Comparison of ENCODE assay signal across 19 cellular contexts in genomic region chr6:167662104-167662880, GRCh38.
"Had no signal": no experiment of that assay in that cellular context is flagged by ENCODE, and none has a peak within 500 bp of the region (broad histone marks: within the 10 kb centered on the region; RNA-seq: fewer than 3 reads in every experiment).

No MANE protein-coding gene starts in this region.

- H3K27me3 Mint-ChIP-seq: dendritic cell treated with granulocyte-macrophage colony-stimulating factor and Interleukin-4, amounts not matched to agents 40 ng/mL and 50 ng/mL, for 4 days had no signal

- H3K9me3 Mint-ChIP-seq: dendritic cell treated with granulocyte-macrophage colony-stimulating factor and Interleukin-4, amounts not matched to agents 40 ng/mL and 50 ng/mL, for 4 days had no signal

- H3K9ac ChIP-seq: parathyroid adenoma had no signal

- H3K4me3 ChIP-seq: cardiac muscle cell, heart left ventricle, lower lobe of right lung, sigmoid colon, skin epidermis, stomach, thoracic aorta, transverse colon had no signal

- H3K9me3 ChIP-seq: heart left ventricle, lower lobe of right lung, sigmoid colon, stomach, thoracic aorta, transverse colon had no signal

- H3K4me1 ChIP-seq: lower lobe of right lung, parathyroid adenoma had no signal

- DNase-seq: foreskin melanocyte; heart left ventricle; hypothalamus; lower lobe of right lung; mesenchymal stem cell; midbrain; occipital lobe; sigmoid colon; stimulated activated CD4-positive, alpha-beta T cell treated with anti-CD3 and anti-CD28 coated beads, Interleukin-12 subunit alpha, Interleukin-12 subunit beta, amount 100 ng/mL, for 4 hours; stimulated activated naive CD4-positive, alpha-beta T cell; stomach; substantia nigra; transverse colon had no signal

- H3K36me3 ChIP-seq: cardiac muscle cell, heart left ventricle, lower lobe of right lung, sigmoid colon, stomach, thoracic aorta, transverse colon had no signal

- H2AFZ ChIP-seq: parathyroid adenoma had no signal

- H3K27ac Mint-ChIP-seq: dendritic cell treated with granulocyte-macrophage colony-stimulating factor and Interleukin-4, amounts not matched to agents 40 ng/mL and 50 ng/mL, for 4 days had no signal

- H3K27me3 ChIP-seq: cardiac muscle cell, heart left ventricle, sigmoid colon, stomach, transverse colon had no signal

- H3K79me2 ChIP-seq: parathyroid adenoma had no signal

- H3K4me3 Mint-ChIP-seq: dendritic cell treated with granulocyte-macrophage colony-stimulating factor and Interleukin-4, amounts not matched to agents 40 ng/mL and 50 ng/mL, for 4 days; neural crest cell had no signal

- H3K27ac ChIP-seq: cardiac muscle cell, heart left ventricle, lower lobe of right lung, parathyroid adenoma, sigmoid colon, skin epidermis, thoracic aorta, transverse colon had no signal
